ENCODE assay signal across 20 cellular contexts in genomic region chr5:130102375-130102774, GRCh38.
DNase-seq lines count a peak whose midpoint lies in the region; ATAC-seq and TF ChIP-seq lines count a peak whose summit lies in the region.
"Had no signal": no experiment of that assay in that cellular context is flagged by ENCODE, and none has a peak within 500 bp of the region (broad histone marks: within the 10 kb centered on the region; RNA-seq: fewer than 3 reads in every experiment).

No MANE protein-coding gene starts in this region.

- WGBS in thyroid gland, 2 donors = 80 to 87% methylated on average over 3 of the region's 3 CpGs

- H3K36me3 ChIP-seq in thyroid gland (no peaks in the 10 kb centered on the region), breast epithelium (no peaks in the 10 kb centered on the region)
- H3K36me3 ChIP-seq: tibial nerve had no signal

- H3K9me3 ChIP-seq in thyroid gland = no peaks in the 10 kb centered on the region
- H3K9me3 ChIP-seq in breast epithelium = no peaks in the 10 kb centered on the region
- H3K9me3 ChIP-seq: tibial nerve had no signal

- no peak for TF ChIP-seq POLR2A in thyroid gland (IDR thresholded peaks at IDR 0.05)
- TF ChIP-seq POLR2A in breast epithelium (IDR thresholded peaks at IDR 0.05) = no peak

- ATAC-seq in HG02610 (IDR thresholded peaks at IDR 0.05; ENCODE audit: unreplicated experiment) = peak; percentile 84
- ATAC-seq in HG03378 (IDR thresholded peaks at IDR 0.05; ENCODE audit: unreplicated experiment) = peak; percentile 60
- ATAC-seq: left cardiac atrium, Panc1, sciatic nerve had no signal

- peak; percentile 82 for DNase-seq in NCI-H2171 treated with DMSO at 0.1 percent for 48 hours (lab: John Stamatoyannopoulos, UW)
- no peak for DNase-seq in NCI-H2171 (lab: John Stamatoyannopoulos, UW)
- no peak for DNase-seq in amniotic stem cell (lab: John Stamatoyannopoulos, UW)
- no peak for DNase-seq in AG20443 (ENCODE audit: low spot score)
- no peak for DNase-seq in thyroid gland
- no peak for DNase-seq in breast epithelium (ENCODE audit: low spot score in 2 of 2)
- DNase-seq: 8988T; activated naive CD4-positive, alpha-beta T cell treated with Interleukin-2 at 50 U/mL for 16 hours; CD4-positive, CD25-positive, alpha-beta regulatory T cell; KBM-7; left cardiac atrium; NCI-H187; NCI-H524; occipital lobe; stimulated activated CD4-positive, alpha-beta T cell treated with anti-CD3 and anti-CD28 coated beads, Interleukin-4, amount 100 ng/mL, for 1 hour had no signal

- no peak for TF ChIP-seq CTCF in thyroid gland (IDR thresholded peaks at IDR 0.05)
- no peak for TF ChIP-seq CTCF in breast epithelium (IDR thresholded peaks at IDR 0.05)

- intact Hi-C loops in thyroid gland (cut with DNase I) = no loop called here
- intact Hi-C loops in breast epithelium (cut with DNase I; ENCODE audit: low total_unique reads) = no loop called here

- H3K4me3 ChIP-seq in thyroid gland (replicated peaks in 1 of 3) = no peak overlapping the region
- H3K4me3 ChIP-seq in breast epithelium = no peak overlapping the region
- H3K4me3 ChIP-seq: tibial nerve had no signal

- no peak overlapping the region for H3K27ac ChIP-seq in thyroid gland
- no peak overlapping the region for H3K27ac ChIP-seq in breast epithelium
- H3K27ac ChIP-seq: tibial nerve had no signal

- H3K4me1 ChIP-seq in thyroid gland (no peaks in the 10 kb centered on the region), breast epithelium (no peaks in the 10 kb centered on the region)
- H3K4me1 ChIP-seq: tibial nerve had no signal

- H3K27me3 ChIP-seq in thyroid gland (no peaks in the 10 kb centered on the region), breast epithelium (no peaks in the 10 kb centered on the region)
- H3K27me3 ChIP-seq: tibial nerve had no signal
